In genomic region chr13:26221721-26222522, GRCh38 we compare ENCODE assay signal across 1 cellular context.
TF ChIP-seq lines count a peak whose summit lies in the region.

TSS of gene RNF6 (minus strand) at chr13:26222314. CDS start at chr13:26219649, 2,665 bp downstream.

TF ChIP-seq in GM12878, 131 proteins besides CTCF, POLR2A, EP300 and RAD21 (continued from another document):
- TF ChIP-seq HSF1 (IDR thresholded peaks at IDR 0.05; ENCODE audit: low read depth, low read length): no peak
- TF ChIP-seq TCF3 (IDR thresholded peaks at IDR 0.05; ENCODE audit: borderline replicate concordance, insufficient read depth, low read depth, low read length): peak; percentile 61; the same call in 1 of the 2 replicates
- TF ChIP-seq E4F1 (IDR thresholded peaks at IDR 0.05; ENCODE audit: borderline replicate concordance, partially characterized antibody): peak; percentile 58
- peak; percentile 52 for TF ChIP-seq SIX5 (IDR thresholded peaks at IDR 0.05; ENCODE audit: low read depth, low read length, severe bottlenecking)
- TF ChIP-seq FOS (IDR thresholded peaks at IDR 0.05; ENCODE audit: borderline replicate concordance, extremely low read depth, insufficient read length): peak; percentile 92
- 0 out of 2 replicates have a peak, but pooled peaks have one; percentile 31 for TF ChIP-seq SIN3A (IDR thresholded peaks at IDR 0.05; ENCODE audit: low read depth, low read length)
- no peak for TF ChIP-seq ATF7 (IDR thresholded peaks at IDR 0.05; ENCODE audit: low read depth)
- TF ChIP-seq CBFB (IDR thresholded peaks at IDR 0.05; ENCODE audit: low read depth): no peak; the same call in none of the 2 replicates
- TF ChIP-seq BRCA1 (IDR thresholded peaks at IDR 0.05; ENCODE audit: low read depth, low read length): 0 out of 2 replicates have a peak, but pooled peaks have one; percentile 15
- peak; percentile 55 for TF ChIP-seq NBN (IDR thresholded peaks at IDR 0.05)
- TF ChIP-seq E2F8 (IDR thresholded peaks at IDR 0.05; ENCODE audit: low read depth, partially characterized antibody): peak; percentile 54
- TF ChIP-seq REST (IDR thresholded peaks at IDR 0.05; ENCODE audit: low read depth, low read length): 0 out of 2 replicates have a peak, but pooled peaks have one; percentile 23
- TF ChIP-seq NR2C1 (IDR thresholded peaks at IDR 0.05): peak; percentile 85
- TF ChIP-seq HCFC1 (IDR thresholded peaks at IDR 0.05; ENCODE audit: low read length): peak; percentile 80
- TF ChIP-seq POLR2AphosphoS5 (IDR thresholded peaks at IDR 0.05; ENCODE audit: low read length): peak; percentile 93
- TF ChIP-seq BCL11A (IDR thresholded peaks at IDR 0.05; ENCODE audit: low read depth, low read length): 0 out of 2 replicates have a peak, but pooled peaks have one; percentile 17
- TF ChIP-seq SUZ12 (IDR thresholded peaks at IDR 0.05; ENCODE audit: unreplicated experiment): no peak
- peak; percentile 99 for TF ChIP-seq PKNOX1 (IDR thresholded peaks at IDR 0.05)
- peak; percentile 7; the same call in 1 of the 2 replicates for TF ChIP-seq ELK1 (IDR thresholded peaks at IDR 0.05; ENCODE audit: low read depth, low read length)
- TF ChIP-seq NFIC (IDR thresholded peaks at IDR 0.05; ENCODE audit: low read depth, low read length): 0 out of 2 replicates have a peak, but pooled peaks have one; percentile 23
- peak; percentile 87 for TF ChIP-seq IKZF1 (conservative IDR thresholded peaks at IDR 0.05)
- peak; percentile 72 for TF ChIP-seq GATAD2B (conservative IDR thresholded peaks at IDR 0.05; ENCODE audit: low read depth)
- TF ChIP-seq ZNF217 (IDR thresholded peaks at IDR 0.05): 0 out of 2 replicates have a peak, but pooled peaks have one; percentile 29
- TF ChIP-seq CHD1 (IDR thresholded peaks at IDR 0.05; ENCODE audit: low read depth, low read length): no peak
- TF ChIP-seq RBBP5 (conservative IDR thresholded peaks at IDR 0.05): no peak
- TF ChIP-seq MTA3 (IDR thresholded peaks at IDR 0.05; ENCODE audit: borderline replicate concordance, low read length): no peak
- no peak for TF ChIP-seq ZNF274 (IDR thresholded peaks at IDR 0.05; ENCODE audit: insufficient read depth, insufficient read length)
- TF ChIP-seq MYC (IDR thresholded peaks at IDR 0.05; ENCODE audit: insufficient read depth, insufficient read length, insufficient replicate concordance, low read length, severe bottlenecking): peak; percentile 85
- peak; percentile 92 for TF ChIP-seq PML (IDR thresholded peaks at IDR 0.05; ENCODE audit: low read length)
- peak; percentile 36; the same call in 1 of the 2 replicates for TF ChIP-seq ZNF24 (IDR thresholded peaks at IDR 0.05)
- no peak for TF ChIP-seq E2F4 (IDR thresholded peaks at IDR 0.05; ENCODE audit: low read depth, low read length)
- peak; percentile 37 for TF ChIP-seq MEF2B (IDR thresholded peaks at IDR 0.05; ENCODE audit: partially characterized antibody, poor library complexity, severe bottlenecking)
